Comparison of ENCODE assay signal across 14 cellular contexts in the genomic region with DNA sequence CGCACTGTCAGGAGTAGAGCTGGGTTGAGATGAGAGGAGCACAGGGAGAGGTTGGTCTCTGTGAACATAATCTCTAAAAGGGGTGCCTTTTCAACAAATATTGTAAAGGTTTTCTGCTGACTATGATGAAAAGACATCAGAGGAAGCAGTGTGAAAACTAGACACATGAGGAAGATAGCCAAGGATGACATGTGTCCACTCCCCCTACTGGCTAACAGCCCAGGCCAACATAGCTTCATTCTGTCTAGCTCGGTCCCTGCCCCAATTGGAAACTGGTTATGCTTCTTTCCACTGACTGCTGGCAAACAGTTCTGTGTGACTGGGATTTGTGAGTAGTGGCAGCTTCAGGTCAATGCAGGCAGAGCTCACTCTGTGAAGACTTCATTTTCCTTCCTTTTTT.
A peak's percentile ranks its signal among the peaks of the same experiment; 100 is the strongest.
DNase-seq lines count a peak whose midpoint lies in the region; ATAC-seq and TF ChIP-seq lines count a peak whose summit lies in the region.
"Had no signal": no experiment of that assay in that cellular context is flagged by ENCODE, and none has a peak within 500 bp of the region (broad histone marks: within the 10 kb centered on the region; RNA-seq: fewer than 3 reads in every experiment).

No MANE protein-coding gene starts in this region.

- dilution Hi-C loops in mammary epithelial cell (cut with HindIII; ENCODE audit: low sequenced_read_pairs) = no loop called here

- no peaks in the 10 kb centered on the region for H4K20me1 ChIP-seq in mammary epithelial cell (ENCODE audit: insufficient read depth, low read length)

- H3K36me3 Mint-ChIP-seq in Caco-2 (ENCODE audit: insufficient read depth, unreplicated experiment) = no peaks in the 10 kb centered on the region
- H3K36me3 Mint-ChIP-seq: CD4-positive, CD25-positive, alpha-beta regulatory T cell had no signal

- no peaks in the 10 kb centered on the region for H3K79me2 ChIP-seq in mammary epithelial cell (ENCODE audit: insufficient read depth, low read length)

- ATAC-seq in HG02610 (IDR thresholded peaks at IDR 0.05; ENCODE audit: unreplicated experiment) (no peak), HG02623 (IDR thresholded peaks at IDR 0.05; ENCODE audit: unreplicated experiment) (no peak)
- ATAC-seq: heart left ventricle had no signal

- no peaks in the 10 kb centered on the region for H3K27me3 Mint-ChIP-seq in Caco-2 (ENCODE audit: insufficient read depth, unreplicated experiment)
- H3K27me3 Mint-ChIP-seq: CD4-positive, CD25-positive, alpha-beta regulatory T cell had no signal

- WGBS in mammary epithelial cell (ENCODE audit: low coverage, missing lambda C conversion rate) = 39% methylated on average over 2 of the region's 2 CpGs

- in situ Hi-C loops in mammary epithelial cell (cut with MboI; ENCODE audit: low sequenced_read_pairs in 2 of 2) = no loop called here

- no TSS peak for BruUV-seq in Caco-2 (replicated peaks; lab: Mats Ljungman, UMichigan)
- no TSS peak for BruUV-seq in mammary epithelial cell (replicated peaks; lab: Mats Ljungman, UMichigan)

- POLR2A ChIA-PET in Caco-2 (lab: Charles Lee) = no interaction called here

- H3K9me3 Mint-ChIP-seq in Caco-2 (ENCODE audit: unreplicated experiment) = no peaks in the 10 kb centered on the region
- H3K9me3 Mint-ChIP-seq: CD4-positive, CD25-positive, alpha-beta regulatory T cell had no signal

- no peaks in the 10 kb centered on the region for H3K27me3 ChIP-seq in Caco-2 (replicated peaks; ENCODE audit: control insufficient read depth, insufficient read depth, low read length)
- peaks cover 3% of the 10 kb centered on the region for H3K27me3 ChIP-seq in mammary epithelial cell (ENCODE audit: insufficient read depth, low read length)

- no peaks in the 10 kb centered on the region for H3K36me3 ChIP-seq in Caco-2 (ENCODE audit: control insufficient read depth, insufficient read depth, low read length)
- H3K36me3 ChIP-seq in mammary epithelial cell (ENCODE audit: insufficient read depth, low read length) = no peaks in the 10 kb centered on the region
- H3K36me3 ChIP-seq: heart left ventricle, thoracic aorta had no signal

- no peak overlapping the region for H3K4me3 Mint-ChIP-seq in Caco-2 (ENCODE audit: unreplicated experiment)
- H3K4me3 Mint-ChIP-seq: CD4-positive, CD25-positive, alpha-beta regulatory T cell; nephron progenitor cell had no signal

- no peak overlapping the region for H3K27ac ChIP-seq in mammary epithelial cell (ENCODE audit: insufficient read depth, low read depth, low read length)
- H3K27ac ChIP-seq: heart left ventricle, thoracic aorta had no signal

- H3K9ac ChIP-seq in mammary epithelial cell (ENCODE audit: insufficient read depth, low read length) = no peak overlapping the region

- H3K4me3 ChIP-seq in Caco-2 (ENCODE audit: low read depth, low read length) (no peak overlapping the region), mammary epithelial cell (replicated peaks in 1 of 3; ENCODE audit: insufficient read depth in 1 of 3, low read depth in 2 of 3, low read length in 3 of 3) (no peak overlapping the region)
- H3K4me3 ChIP-seq: heart left ventricle, thoracic aorta had no signal

- no peak overlapping the region for H3K4me2 ChIP-seq in mammary epithelial cell (ENCODE audit: insufficient read depth, low read depth, low read length)

- TF ChIP-seq CTCF in Caco-2 (IDR thresholded peaks at IDR 0.05; ENCODE audit: insufficient read depth in 1 of 2, low read depth in 1 of 2, low read length in 1 of 2, severe bottlenecking in 1 of 2, unreplicated experiment in 1 of 2) (peak in 1 of 2 experiments; percentile 57), mammary epithelial cell (conservative IDR thresholded peaks at IDR 0.05 in 1 of 2, IDR thresholded peaks at IDR 0.05 in 1 of 2; ENCODE audit: extremely low read depth in 1 of 2, insufficient read depth in 1 of 2, low read depth in 1 of 2, low read length in 2 of 2) (peak; percentile 37 to 48)

- CTCF ChIA-PET in Caco-2 (lab: Charles Lee) = interaction anchor here (0.6 to 1.0 kb wide), 2 partner anchors 62 to 552 kb away, joined by 3 to 4 read pairs; no protein-coding TSS in a partner anchor
- CTCF ChIA-PET in mammary epithelial cell (lab: Charles Lee; ENCODE audit: low non-redundant PET) = interaction anchor here (0.6 kb wide), 1 partner anchor 777 kb away, joined by 3 read pairs; no protein-coding TSS in a partner anchor

- no peaks in the 10 kb centered on the region for H3K9me3 ChIP-seq in Caco-2
- H3K9me3 ChIP-seq in mammary epithelial cell (replicated peaks; ENCODE audit: insufficient read depth, low read length) = no peaks in the 10 kb centered on the region
- H3K9me3 ChIP-seq: heart left ventricle, thoracic aorta had no signal

- DNase-seq in Caco-2 = peak; percentile 51 to 60
- peak; percentile 25 for DNase-seq in LHCN-M2 (ENCODE audit: low read depth)
- DNase-seq in mammary epithelial cell = peak; percentile 63
- DNase-seq in left kidney (ENCODE audit: low read depth, low spot score) = peak; percentile 19
- no peak for DNase-seq in activated CD4-positive, CD25-positive, alpha-beta regulatory T cell (lab: John Stamatoyannopoulos, UW)
- DNase-seq in activated CD8-positive, alpha-beta memory T cell treated with anti-CD3 and anti-CD28 coated beads, Interleukin-2, amount 50 U/mL, for 4 hours = no peak
- DNase-seq: activated CD8-positive, alpha-beta memory T cell treated with anti-CD3 and anti-CD28 coated beads, Interleukin-2, amount 50 U/mL, for 48 hours; CD4-positive, CD25-positive, alpha-beta regulatory T cell; heart left ventricle; NCI-H146; nephron progenitor cell had no signal

- H3K4me1 ChIP-seq in Caco-2 = no peaks in the 10 kb centered on the region
- H3K4me1 ChIP-seq in mammary epithelial cell (ENCODE audit: insufficient read depth, low read length) = peaks cover 3% of the 10 kb centered on the region
- H3K4me1 ChIP-seq: heart left ventricle had no signal

- H3K27ac Mint-ChIP-seq in Caco-2 (ENCODE audit: unreplicated experiment) = no peak overlapping the region
- H3K27ac Mint-ChIP-seq: CD4-positive, CD25-positive, alpha-beta regulatory T cell; nephron progenitor cell had no signal

- no peak overlapping the region for H2AFZ ChIP-seq in mammary epithelial cell (ENCODE audit: low read depth, low read length)

- no peaks in the 10 kb centered on the region for H3K4me1 Mint-ChIP-seq in Caco-2 (ENCODE audit: low read depth, unreplicated experiment)
- H3K4me1 Mint-ChIP-seq: CD4-positive, CD25-positive, alpha-beta regulatory T cell; nephron progenitor cell had no signal

- intact Hi-C loops in Caco-2 (cut with micrococcal nuclease; ENCODE audit: unreplicated experiment) = no loop called here
- intact Hi-C loops in mammary epithelial cell (cut with micrococcal nuclease) = no loop called here

Comparison
In these comparisons a context has a peak if more than half of its experiments do, and no peak if none do; other contexts are left out.
1. DNase-seq: peak in Caco-2 (2 of 2), LHCN-M2 (single experiment), mammary epithelial cell (single experiment) and left kidney (single experiment); none in activated CD4-positive, CD25-positive, alpha-beta regulatory T cell (0 of 4) and activated CD8-positive, alpha-beta memory T cell treated with anti-CD3 and anti-CD28 coated beads, Interleukin-2, amount 50 U/mL, for 4 hours (single experiment).